Comparison of ENCODE assay signal across 5 cellular contexts in genomic region chr11:574632-575323, GRCh38. TPM values are rescaled to one million over a fixed set of nuclear protein-coding genes. Genes with fewer than 3 reads are reported as not detected.
DNase-seq lines count a peak whose midpoint lies in the region; FAIRE-seq and TF ChIP-seq lines count a peak whose summit lies in the region.

No MANE protein-coding gene starts in this region.

- TF ChIP-seq POLR2A in endothelial cell of umbilical vein (IDR thresholded peaks at IDR 0.05; ENCODE audit: low read depth, low read length): no peak

- H3K9me1 ChIP-seq in endothelial cell of umbilical vein (replicated peaks; ENCODE audit: control insufficient read depth, extremely low read depth, insufficient read depth, low read length): no peaks in the 10 kb centered on the region

- POLR2A ChIA-PET in endothelial cell of umbilical vein (lab: Charles Lee): no interaction called here

- H3K27ac ChIP-seq in endothelial cell of umbilical vein (ENCODE audit: insufficient read depth, low read depth, low read length): no peak overlapping the region
- no peak overlapping the region for H3K27ac ChIP-seq in smooth muscle cell (ENCODE audit: low read depth)

- FAIRE-seq in endothelial cell of umbilical vein (lab: Jason Lieb, UNC): no peak
- FAIRE-seq in RCC 7860 (lab: Jason Lieb, UNC): no peak

- H3K9me3 ChIP-seq in MG63 (peaks cover 2% of the 10 kb centered on the region; the same call in 1 of the 2 replicates), endothelial cell of umbilical vein (replicated peaks; ENCODE audit: control insufficient read depth, insufficient read depth, low read length) (no peaks in the 10 kb centered on the region), smooth muscle cell (replicated peaks; ENCODE audit: low read depth) (no peaks in the 10 kb centered on the region)

- H3K79me2 ChIP-seq in endothelial cell of umbilical vein (ENCODE audit: control insufficient read depth, insufficient read depth, low read length) (peaks cover 33% of the 10 kb centered on the region), smooth muscle cell (ENCODE audit: low read depth) (peaks cover 31% of the 10 kb centered on the region)

- dilution Hi-C loops in endothelial cell of umbilical vein (cut with MboI; ENCODE audit: extremely low pct_ligation_motif_present, low sequenced_read_pairs): no loop called here

- H3K36me3 ChIP-seq in MG63 (peaks cover 27% of the 10 kb centered on the region), endothelial cell of umbilical vein (ENCODE audit: control insufficient read depth in 2 of 2, extremely low read depth in 1 of 2, insufficient read depth in 2 of 2, low read length in 2 of 2) (no peaks in the 10 kb centered on the region), smooth muscle cell (ENCODE audit: low read depth) (no peaks in the 10 kb centered on the region)

- 21% methylated on average over 27 of the region's 28 CpGs for WGBS in smooth muscle cell (ENCODE audit: low lambda C conversion rate)

- no peak for DNase-seq in MG63
- peak; percentile 16 for DNase-seq in endothelial cell of umbilical vein (ENCODE audit: low read depth, low spot score)
- DNase-seq in smooth muscle cell (lab: John Stamatoyannopoulos, UW; ENCODE audit: unreplicated experiment): no peak
- no peak for DNase-seq in COLO668 (lab: John Stamatoyannopoulos, UW; ENCODE audit: unreplicated experiment)
- DNase-seq in RCC 7860 (ENCODE audit: low spot score): no peak

- H3F3A ChIP-seq in smooth muscle cell (ENCODE audit: low read depth): peaks cover 3% of the 10 kb centered on the region

- CTCF ChIA-PET in endothelial cell of umbilical vein (lab: Charles Lee): interaction anchor here (1.0 to 1.8 kb wide), 5 partner anchors 10 to 201 kb away, joined by 3 to 7 read pairs (median 4); no protein-coding TSS in a partner anchor

- H3K4me1 ChIP-seq in endothelial cell of umbilical vein (ENCODE audit: control insufficient read depth, extremely low read depth, insufficient read depth, low read length): peaks cover 14% of the 10 kb centered on the region
- H3K4me1 ChIP-seq in smooth muscle cell (ENCODE audit: low read depth): peaks cover 23% of the 10 kb centered on the region

- intact Hi-C loops in endothelial cell of umbilical vein (cut with micrococcal nuclease): loop anchor here (5.0 kb wide), 1 partner anchor 38 kb away; no protein-coding TSS in a partner anchor

- H4K20me1 ChIP-seq in endothelial cell of umbilical vein (replicated peaks; ENCODE audit: control insufficient read depth, extremely low read depth, insufficient read depth, low read length): no peaks in the 10 kb centered on the region
- peaks cover 30% of the 10 kb centered on the region for H4K20me1 ChIP-seq in smooth muscle cell (ENCODE audit: low read depth)

- H3K9ac ChIP-seq in endothelial cell of umbilical vein (replicated peaks; ENCODE audit: extremely low read depth, insufficient read depth, low read length) (no peak overlapping the region), smooth muscle cell (ENCODE audit: low read depth) (no peak overlapping the region)

- H3K4me3 ChIP-seq in MG63 (peak overlapping the region; percentile 80), endothelial cell of umbilical vein (replicated peaks in 1 of 3; ENCODE audit: insufficient read depth in 1 of 3, low read depth in 1 of 3, low read length in 3 of 3) (peak overlapping the region; percentile 29 to 51 (median 40)), smooth muscle cell (peak overlapping the region; percentile 91)

- H2AFZ ChIP-seq in endothelial cell of umbilical vein (ENCODE audit: low read depth, low read length) (peak overlapping the region; percentile 98), smooth muscle cell (ENCODE audit: low read depth) (peak overlapping the region; percentile 91)

- H3K4me2 ChIP-seq in endothelial cell of umbilical vein (ENCODE audit: insufficient read depth, low read length): peak overlapping the region; percentile 67
- H3K4me2 ChIP-seq in smooth muscle cell: peak overlapping the region; percentile 92

- no peak for TF ChIP-seq CTCF in endothelial cell of umbilical vein (IDR thresholded peaks at IDR 0.05; ENCODE audit: extremely low read depth in 1 of 2, insufficient read depth in 1 of 2, low read depth in 1 of 2, low read length in 2 of 2)
- no peak for TF ChIP-seq CTCF in smooth muscle cell (IDR thresholded peaks at IDR 0.05; ENCODE audit: borderline replicate concordance, insufficient read depth, poor library complexity, severe bottlenecking)

- H3K27me3 ChIP-seq in MG63: no peaks in the 10 kb centered on the region
- peaks cover 8 to 10% of the 10 kb centered on the region in 2 experiments for H3K27me3 ChIP-seq in endothelial cell of umbilical vein (ENCODE audit: control insufficient read depth in 2 of 2, insufficient read depth in 2 of 2, low read length in 2 of 2)
- no peaks in the 10 kb centered on the region for H3K27me3 ChIP-seq in smooth muscle cell (ENCODE audit: low read depth)

- no TSS peak for BruUV-seq in endothelial cell of umbilical vein (replicated peaks; lab: Mats Ljungman, UMichigan)

TF ChIP-seq in endothelial cell of umbilical vein, 7 proteins besides CTCF, POLR2A, EP300 and RAD21 (continues in another document):
- TF ChIP-seq EZH2 (IDR thresholded peaks at IDR 0.05; ENCODE audit: borderline replicate concordance, low read depth, low read length, severe bottlenecking): no peak
- TF ChIP-seq JUN (IDR thresholded peaks at IDR 0.05; ENCODE audit: borderline replicate concordance, insufficient read depth, insufficient read length, low read depth): no peak

RNA-seq across cellular contexts. Expression of gene PHRF1, which starts 1.5 kb away (rescaled TPM):
- 35.4 and 55.2 TPM in 2 replicates for total RNA-seq in MG63 (2014; rRNA removed; shearing (Covaris generic); ENCODE audit: low replicate concordance)
- total RNA-seq in endothelial cell of umbilical vein (38.8 and 39.4 TPM in 2 replicates), smooth muscle cell (11.6 and 13.7 TPM in 2 replicates)
- polyA plus RNA-seq in endothelial cell of umbilical vein (14.2 and 14.8 TPM in 2 replicates), smooth muscle cell (20.2 and 20.9 TPM in 2 replicates)
- polyA plus RNA-seq in endothelial cell of umbilical vein (2011; cell fraction: cytosol; rRNA removed): 11.6 and 14.8 TPM in 2 replicates
- polyA plus RNA-seq in endothelial cell of umbilical vein (2011; cell fraction: nucleus; rRNA removed): 34.6 and 40.1 TPM in 2 replicates
- polyA plus RNA-seq in endothelial cell of umbilical vein (2012): 16.6 and 19.6 TPM in 2 replicates
- 13.2 and 16.1 TPM in 2 replicates for polyA minus RNA-seq in endothelial cell of umbilical vein
- polyA minus RNA-seq in endothelial cell of umbilical vein (2011; cell fraction: cytosol; rRNA and poly(A)+ RNA removed): 8.1 TPM
- 25.0 and 35.3 TPM in 2 replicates for polyA minus RNA-seq in endothelial cell of umbilical vein (2011; cell fraction: nucleus; rRNA and poly(A)+ RNA removed)

RNA-seq across cellular contexts. Expression of gene RASSF7, which starts 14.0 kb away (rescaled TPM):
- total RNA-seq in MG63 (2014; rRNA removed; shearing (Covaris generic); ENCODE audit: low replicate concordance): 3.0 and 25.8 TPM in 2 replicates
- 12.2 and 14.1 TPM in 2 replicates for total RNA-seq in endothelial cell of umbilical vein
- polyA plus RNA-seq in endothelial cell of umbilical vein: 19.9 and 27.9 TPM in 2 replicates
- 11.1 and 16.5 TPM in 2 replicates for polyA plus RNA-seq in endothelial cell of umbilical vein (2011; cell fraction: cytosol; rRNA removed)
- 20.5 and 21.7 TPM in 2 replicates for polyA plus RNA-seq in endothelial cell of umbilical vein (2011; cell fraction: nucleus; rRNA removed)
- polyA plus RNA-seq in endothelial cell of umbilical vein (2012): 5.5 and 12.2 TPM in 2 replicates
- polyA minus RNA-seq in endothelial cell of umbilical vein: 5.7 and 7.6 TPM in 2 replicates
- polyA minus RNA-seq in endothelial cell of umbilical vein (2011; cell fraction: cytosol; rRNA and poly(A)+ RNA removed): 5.4 TPM
- polyA minus RNA-seq in endothelial cell of umbilical vein (2011; cell fraction: nucleus; rRNA and poly(A)+ RNA removed): 1.7 and 3.0 TPM in 2 replicates
- 18.6 and 21.7 TPM in 2 replicates for total RNA-seq in smooth muscle cell
- 20.4 and 38.6 TPM in 2 replicates for polyA plus RNA-seq in smooth muscle cell

RNA-seq across cellular contexts. Expression of gene LMNTD2, which starts 14.2 kb away (rescaled TPM):
- 0.20 and 0.30 TPM in 2 replicates for total RNA-seq in MG63 (2014; rRNA removed; shearing (Covaris generic); ENCODE audit: low replicate concordance)
- total RNA-seq in endothelial cell of umbilical vein (1.8 and 2.1 TPM in 2 replicates), smooth muscle cell (3.2 TPM in 1 of 2 replicates, not detected in the other)
- polyA plus RNA-seq in endothelial cell of umbilical vein (2.6 and 3.9 TPM in 2 replicates), smooth muscle cell (3.6 and 9.3 TPM in 2 replicates)
- 0.61 and 0.97 TPM in 2 replicates for polyA plus RNA-seq in endothelial cell of umbilical vein (2011; cell fraction: cytosol; rRNA removed)
- 12.6 and 17.5 TPM in 2 replicates for polyA plus RNA-seq in endothelial cell of umbilical vein (2011; cell fraction: nucleus; rRNA removed)
- polyA plus RNA-seq in endothelial cell of umbilical vein (2012): 0.35 and 1.5 TPM in 2 replicates
- polyA minus RNA-seq in endothelial cell of umbilical vein: 0.25 and 1.0 TPM in 2 replicates
- 1.3 TPM for polyA minus RNA-seq in endothelial cell of umbilical vein (2011; cell fraction: cytosol; rRNA and poly(A)+ RNA removed)
- polyA minus RNA-seq in endothelial cell of umbilical vein (2011; cell fraction: nucleus; rRNA and poly(A)+ RNA removed): 0.58 and 4.2 TPM in 2 replicates

RNA-seq across cellular contexts. Expression of gene LRRC56, which starts 37.5 kb away (rescaled TPM):
- total RNA-seq in MG63 (2014; rRNA removed; shearing (Covaris generic); ENCODE audit: low replicate concordance): 0.63 TPM in 1 of 2 replicates, not detected in the other
- total RNA-seq in endothelial cell of umbilical vein (0.55 and 0.90 TPM in 2 replicates), smooth muscle cell (0.31 and 1.5 TPM in 2 replicates)
- polyA plus RNA-seq in endothelial cell of umbilical vein (0.47 and 0.64 TPM in 2 replicates), smooth muscle cell (1.5 TPM in 2 replicates)
- 0.21 and 0.34 TPM in 2 replicates for polyA plus RNA-seq in endothelial cell of umbilical vein (2011; cell fraction: cytosol; rRNA removed)
- 1.7 and 2.3 TPM in 2 replicates for polyA plus RNA-seq in endothelial cell of umbilical vein (2011; cell fraction: nucleus; rRNA removed)
- 0.24 and 0.76 TPM in 2 replicates for polyA plus RNA-seq in endothelial cell of umbilical vein (2012)
- polyA minus RNA-seq in endothelial cell of umbilical vein: 0.34 and 0.40 TPM in 2 replicates
- 0.72 TPM for polyA minus RNA-seq in endothelial cell of umbilical vein (2011; cell fraction: cytosol; rRNA and poly(A)+ RNA removed)
- polyA minus RNA-seq in endothelial cell of umbilical vein (2011; cell fraction: nucleus; rRNA and poly(A)+ RNA removed): 0.29 and 1.2 TPM in 2 replicates

RNA-seq across cellular contexts. Expression of gene HRAS, which starts 39.4 kb away (rescaled TPM):
- total RNA-seq in MG63 (2014; rRNA removed; shearing (Covaris generic); ENCODE audit: low replicate concordance): 78.8 and 207 TPM in 2 replicates
- total RNA-seq in endothelial cell of umbilical vein (103 TPM in 2 replicates), smooth muscle cell (19.2 and 39.9 TPM in 2 replicates)
- polyA plus RNA-seq in endothelial cell of umbilical vein (105 and 109 TPM in 2 replicates), smooth muscle cell (59.1 and 82.5 TPM in 2 replicates)
- polyA plus RNA-seq in endothelial cell of umbilical vein (2011; cell fraction: cytosol; rRNA removed): 127 and 138 TPM in 2 replicates
- polyA plus RNA-seq in endothelial cell of umbilical vein (2011; cell fraction: nucleus; rRNA removed): 92.5 and 103 TPM in 2 replicates
- 125 and 149 TPM in 2 replicates for polyA plus RNA-seq in endothelial cell of umbilical vein (2012)
- polyA minus RNA-seq in endothelial cell of umbilical vein: 64.3 and 71.5 TPM in 2 replicates
- 30.1 TPM for polyA minus RNA-seq in endothelial cell of umbilical vein (2011; cell fraction: cytosol; rRNA and poly(A)+ RNA removed)
- polyA minus RNA-seq in endothelial cell of umbilical vein (2011; cell fraction: nucleus; rRNA and poly(A)+ RNA removed): 10.0 and 19.0 TPM in 2 replicates

Comparison
In these comparisons a context has a peak if more than half of its experiments do, and no peak if none do; other contexts are left out.
1. H3K4me3 ChIP-seq: peak in every context shown above with its lines; median percentile 91 in smooth muscle cell; 80 in MG63; 40 in endothelial cell of umbilical vein.